ENCODE assay signal across 1 cellular context in the genomic region with DNA sequence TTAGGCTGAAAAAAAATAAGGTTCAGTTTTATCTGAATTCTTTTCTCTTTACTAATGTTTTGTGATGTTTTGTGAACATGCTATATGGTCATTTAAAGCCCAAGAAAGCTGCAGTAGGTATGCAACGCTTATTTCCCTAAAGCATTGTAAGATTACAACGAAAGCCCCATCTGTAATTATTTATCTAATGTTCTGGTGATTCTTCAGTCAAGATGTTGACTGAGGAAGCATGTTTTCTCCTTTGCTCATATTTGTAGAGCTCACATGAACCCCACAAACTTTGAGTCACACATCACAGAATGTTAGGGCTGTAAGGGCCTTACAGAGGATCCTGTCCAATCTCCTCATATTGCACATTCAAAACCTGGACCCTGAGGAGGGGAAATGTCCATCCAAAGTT.
TF ChIP-seq lines count a peak whose summit lies in the region.

No MANE protein-coding gene starts in this region.

TF ChIP-seq in IMR-90, 13 proteins besides CTCF, POLR2A, EP300 and RAD21:
- TF ChIP-seq ELK1 (IDR thresholded peaks at IDR 0.05; ENCODE audit: borderline replicate concordance, low read depth, low read length) (no peak), SMC3 (IDR thresholded peaks at IDR 0.05; ENCODE audit: low read depth, low read length) (no peak), RFX5 (IDR thresholded peaks at IDR 0.05; ENCODE audit: low read depth, low read length) (no peak), CHD1 (IDR thresholded peaks at IDR 0.05; ENCODE audit: low read depth, low read length) (no peak), CEBPB (IDR thresholded peaks at IDR 0.05; ENCODE audit: low read depth, low read length) (no peak), RCOR1 (IDR thresholded peaks at IDR 0.05; ENCODE audit: insufficient replicate concordance, low read length) (no peak), MAZ (IDR thresholded peaks at IDR 0.05; ENCODE audit: borderline replicate concordance, low read depth, low read length) (no peak), BHLHE40 (IDR thresholded peaks at IDR 0.05; ENCODE audit: low read depth, low read length) (no peak), MXI1 (IDR thresholded peaks at IDR 0.05; ENCODE audit: borderline replicate concordance, low read depth, low read length) (no peak), FOS (IDR thresholded peaks at IDR 0.05; ENCODE audit: low read depth, low read length) (no peak), MAFK (IDR thresholded peaks at IDR 0.05; ENCODE audit: low read depth, low read length) (no peak), NFE2L2 (IDR thresholded peaks at IDR 0.05; ENCODE audit: low read depth, low read length) (no peak)
- TF ChIP-seq, protein P1, sequence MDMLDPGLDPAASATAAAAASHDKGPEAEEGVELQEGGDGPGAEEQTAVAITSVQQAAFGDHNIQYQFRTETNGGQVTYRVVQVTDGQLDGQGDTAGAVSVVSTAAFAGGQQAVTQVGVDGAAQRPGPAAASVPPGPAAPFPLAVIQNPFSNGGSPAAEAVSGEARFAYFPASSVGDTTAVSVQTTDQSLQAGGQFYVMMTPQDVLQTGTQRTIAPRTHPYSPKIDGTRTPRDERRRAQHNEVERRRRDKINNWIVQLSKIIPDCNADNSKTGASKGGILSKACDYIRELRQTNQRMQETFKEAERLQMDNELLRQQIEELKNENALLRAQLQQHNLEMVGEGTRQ (IDR thresholded peaks at IDR 0.05; ENCODE audit: low read depth, low read length) = no peak
